In the genomic region with DNA sequence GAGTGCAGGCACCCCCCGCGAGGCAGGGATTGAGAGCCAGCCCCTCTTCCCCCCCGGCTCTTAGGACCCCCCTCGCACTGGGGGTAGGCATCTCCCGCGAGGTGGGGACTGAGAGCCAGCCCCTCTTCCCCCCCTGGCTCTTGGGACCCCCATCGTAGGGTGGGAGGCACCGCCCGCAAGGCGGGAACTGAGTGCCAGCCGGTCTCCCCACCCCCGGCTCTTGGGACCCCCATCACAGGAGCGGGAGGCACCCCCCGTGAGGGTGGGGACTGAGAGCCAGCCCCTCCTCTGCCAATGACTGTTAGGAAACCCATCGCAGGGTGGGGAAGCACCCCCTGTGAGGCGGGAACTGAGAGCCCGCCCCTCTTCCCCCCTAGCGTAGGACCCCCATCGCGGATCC, we compare ENCODE assay signal across 29 cellular contexts.
"Had no signal": no experiment of that assay in that cellular context is flagged by ENCODE, and none has a peak within 500 bp of the region (broad histone marks: within the 10 kb centered on the region; RNA-seq: fewer than 3 reads in every experiment).

No MANE protein-coding gene starts in this region.

- H3K27ac Mint-ChIP-seq: activated CD4-positive, alpha-beta memory T cell treated with anti-CD3 and anti-CD28 coated beads, Interleukin-2, amount 10 ng/mL, durations not matched to agents 7 days and 5 days; activated CD4-positive, alpha-beta T cell treated with anti-CD3 and anti-CD28 coated beads for 36 hours; activated CD4-positive, alpha-beta T cell treated with anti-CD3 and anti-CD28 coated beads, Interleukin-2, amount 10 ng/mL, durations not matched to agents 24 days and 14 days; activated naive CD4-positive, alpha-beta T cell treated with anti-CD3 and anti-CD28 coated beads, Interleukin-2, amount 10 ng/mL, durations not matched to agents 7 days and 5 days; activated naive CD4-positive, alpha-beta T cell treated with anti-CD3 and anti-CD28 coated beads, Interleukin-2, amount 50 U/mL, for 72 hours; activated naive CD8-positive, alpha-beta T cell treated with anti-CD3 and anti-CD28 coated beads, Interleukin-2, amount 10 ng/mL, durations not matched to agents 7 days and 5 days; activated T-cell treated with anti-CD3 and anti-CD28 coated beads, Interleukin-2, amount 50 U/mL, for 24 hours; activated T-cell treated with anti-CD3 and anti-CD28 coated beads, Interleukin-2, amount 50 U/mL, for 72 hours; brain; effector memory CD8-positive, alpha-beta T cell had no signal

- FAIRE-seq: bronchial epithelial cell, colon had no signal

- H3K9me3 ChIP-seq: ascending aorta, gastrocnemius medialis had no signal

- H3K4me3 Mint-ChIP-seq: activated CD4-positive, alpha-beta memory T cell treated with anti-CD3 and anti-CD28 coated beads, Interleukin-2, amount 10 ng/mL, durations not matched to agents 7 days and 5 days; activated CD4-positive, alpha-beta T cell treated with anti-CD3 and anti-CD28 coated beads for 36 hours; activated CD4-positive, alpha-beta T cell treated with anti-CD3 and anti-CD28 coated beads, Interleukin-2, amount 10 ng/mL, durations not matched to agents 24 days and 14 days; activated naive CD4-positive, alpha-beta T cell treated with anti-CD3 and anti-CD28 coated beads, Interleukin-2, amount 10 ng/mL, durations not matched to agents 7 days and 5 days; activated naive CD8-positive, alpha-beta T cell treated with anti-CD3 and anti-CD28 coated beads, Interleukin-2, amount 10 ng/mL, durations not matched to agents 7 days and 5 days; activated T-cell treated with anti-CD3 and anti-CD28 coated beads, Interleukin-2, amount 50 U/mL, for 24 hours; activated T-cell treated with anti-CD3 and anti-CD28 coated beads, Interleukin-2, amount 50 U/mL, for 72 hours; brain; central memory CD8-positive, alpha-beta T cell; effector memory CD8-positive, alpha-beta T cell had no signal

- H3K27ac ChIP-seq: ascending aorta, esophagus muscularis mucosa, foreskin keratinocyte, gastrocnemius medialis had no signal

- DNase-seq: activated CD4-positive, alpha-beta memory T cell treated with anti-CD3 and anti-CD28 coated beads, Interleukin-2, amount 10 ng/mL, durations not matched to agents 7 days and 5 days; activated CD4-positive, alpha-beta T cell treated with anti-CD3 and anti-CD28 coated beads for 36 hours; activated CD4-positive, alpha-beta T cell treated with anti-CD3 and anti-CD28 coated beads, Interleukin-2, amount 10 ng/mL, durations not matched to agents 24 days and 14 days; activated CD4-positive, CD25-positive, alpha-beta regulatory T cell; activated CD4-positive, CD25-positive, alpha-beta regulatory T cell treated with anti-CD3 and anti-CD28 coated beads, Interleukin-2, amount 50 U/mL, for 72 hours; activated CD8-positive, alpha-beta memory T cell treated with anti-CD3 and anti-CD28 coated beads, Interleukin-2, amount 50 U/mL, for 48 hours; activated gamma-delta T cell; activated naive CD4-positive, alpha-beta T cell; activated naive CD4-positive, alpha-beta T cell treated with anti-CD3 and anti-CD28 coated beads, Interleukin-2, amount 10 ng/mL, durations not matched to agents 7 days and 5 days; activated naive CD8-positive, alpha-beta T cell treated with anti-CD3 and anti-CD28 coated beads, Interleukin-2, amount 10 ng/mL, durations not matched to agents 7 days and 5 days; activated T-cell treated with anti-CD3 and anti-CD28 coated beads for 4 hours; activated T-cell treated with anti-CD3 and anti-CD28 coated beads, Interleukin-2, amount 50 U/mL, for 24 hours; activated T-cell treated with anti-CD3 and anti-CD28 coated beads, Interleukin-2, amount 50 U/mL, for 72 hours; cortex of kidney; dermis blood vessel endothelial cell; effector CD4-positive, alpha-beta T cell; effector memory CD8-positive, alpha-beta T cell; erythroblast; foreskin keratinocyte; gastrocnemius medialis; glutamatergic neuron; T-helper 2 cell had no signal

- H3K27me3 ChIP-seq: ascending aorta, esophagus muscularis mucosa, foreskin keratinocyte, gastrocnemius medialis had no signal

- H3K4me3 ChIP-seq: ascending aorta, esophagus muscularis mucosa, gastrocnemius medialis had no signal

- H3K4me1 Mint-ChIP-seq: activated CD4-positive, alpha-beta memory T cell treated with anti-CD3 and anti-CD28 coated beads, Interleukin-2, amount 10 ng/mL, durations not matched to agents 7 days and 5 days; activated CD4-positive, alpha-beta T cell treated with anti-CD3 and anti-CD28 coated beads for 36 hours; activated CD4-positive, alpha-beta T cell treated with anti-CD3 and anti-CD28 coated beads, Interleukin-2, amount 10 ng/mL, durations not matched to agents 24 days and 14 days; activated naive CD4-positive, alpha-beta T cell treated with anti-CD3 and anti-CD28 coated beads, Interleukin-2, amount 10 ng/mL, durations not matched to agents 7 days and 5 days; activated naive CD8-positive, alpha-beta T cell treated with anti-CD3 and anti-CD28 coated beads, Interleukin-2, amount 10 ng/mL, durations not matched to agents 7 days and 5 days; brain; central memory CD8-positive, alpha-beta T cell had no signal

- ATAC-seq: activated CD4-positive, alpha-beta T cell treated with anti-CD3 and anti-CD28 coated beads for 36 hours; activated naive CD4-positive, alpha-beta T cell treated with anti-CD3 and anti-CD28 coated beads, Interleukin-2, amount 50 U/mL, for 72 hours; activated T-cell treated with anti-CD3 and anti-CD28 coated beads, Interleukin-2, amount 50 U/mL, for 72 hours; effector memory CD8-positive, alpha-beta T cell; foreskin keratinocyte; gastrocnemius medialis had no signal

- H3K27me3 Mint-ChIP-seq: activated CD4-positive, alpha-beta memory T cell treated with anti-CD3 and anti-CD28 coated beads, Interleukin-2, amount 10 ng/mL, durations not matched to agents 7 days and 5 days; activated CD4-positive, alpha-beta T cell treated with anti-CD3 and anti-CD28 coated beads for 36 hours; activated CD4-positive, alpha-beta T cell treated with anti-CD3 and anti-CD28 coated beads, Interleukin-2, amount 10 ng/mL, durations not matched to agents 24 days and 14 days; activated naive CD4-positive, alpha-beta T cell treated with anti-CD3 and anti-CD28 coated beads, Interleukin-2, amount 10 ng/mL, durations not matched to agents 7 days and 5 days; activated naive CD8-positive, alpha-beta T cell treated with anti-CD3 and anti-CD28 coated beads, Interleukin-2, amount 10 ng/mL, durations not matched to agents 7 days and 5 days; activated T-cell treated with anti-CD3 and anti-CD28 coated beads, Interleukin-2, amount 50 U/mL, for 24 hours; brain; central memory CD8-positive, alpha-beta T cell; effector memory CD8-positive, alpha-beta T cell had no signal

- H3K36me3 ChIP-seq: ascending aorta, esophagus muscularis mucosa, gastrocnemius medialis had no signal

- H3K4me1 ChIP-seq: ascending aorta, esophagus muscularis mucosa, foreskin keratinocyte, gastrocnemius medialis had no signal
